Comparison of ENCODE assay signal across 1 cellular context in genomic region chr3:134327594-134327975, GRCh38.
TF ChIP-seq lines count a peak whose summit lies in the region.

No MANE protein-coding gene starts in this region.

TF ChIP-seq in HepG2, 621 proteins besides CTCF, POLR2A, EP300 and RAD21 (continued from another document):
- TF ChIP-seq ATF7-NPFF (CRISPR knock-in tag; IDR thresholded peaks at IDR 0.05; ENCODE audit: low read depth), result no peak
- TF ChIP-seq ZNF317 (CRISPR knock-in tag; IDR thresholded peaks at IDR 0.05), result no peak
- no peak for TF ChIP-seq USF2 (IDR thresholded peaks at IDR 0.05; ENCODE audit: low read depth, low read length)
- TF ChIP-seq USF2 (CRISPR knock-in tag; IDR thresholded peaks at IDR 0.05; ENCODE audit: borderline replicate concordance), result no peak
- no peak for TF ChIP-seq ZNF703 (CRISPR knock-in tag; IDR thresholded peaks at IDR 0.05; ENCODE audit: borderline replicate concordance)
- no peak for TF ChIP-seq RNF2 (conservative IDR thresholded peaks at IDR 0.05; ENCODE audit: low read depth)
- no peak for TF ChIP-seq KMT2A (CRISPR knock-in tag; IDR thresholded peaks at IDR 0.05)
- no peak for TF ChIP-seq ZNF740 (CRISPR knock-in tag; IDR thresholded peaks at IDR 0.05)
- no peak for TF ChIP-seq CREBL2 (CRISPR knock-in tag; IDR thresholded peaks at IDR 0.05; ENCODE audit: borderline replicate concordance)
- TF ChIP-seq HNRNPK (IDR thresholded peaks at IDR 0.05; ENCODE audit: low read depth, low read length, poor library complexity, severe bottlenecking), result no peak
- no peak for TF ChIP-seq ZBED4 (CRISPR knock-in tag; IDR thresholded peaks at IDR 0.05; ENCODE audit: borderline replicate concordance)
- TF ChIP-seq ZSCAN12 (CRISPR knock-in tag; IDR thresholded peaks at IDR 0.05), result no peak
- no peak for TF ChIP-seq BCLAF1 (IDR thresholded peaks at IDR 0.05)
- no peak for TF ChIP-seq NFE2 (CRISPR knock-in tag; IDR thresholded peaks at IDR 0.05)
- TF ChIP-seq PAXIP1 (CRISPR knock-in tag; conservative IDR thresholded peaks at IDR 0.05), result no peak
- no peak for TF ChIP-seq PHF21A (CRISPR knock-in tag; IDR thresholded peaks at IDR 0.05)
- TF ChIP-seq ZNF501 (CRISPR knock-in tag; IDR thresholded peaks at IDR 0.05), result no peak
TF ChIP-seq in HepG2: peak in this region for 0.
